In the genomic region with DNA sequence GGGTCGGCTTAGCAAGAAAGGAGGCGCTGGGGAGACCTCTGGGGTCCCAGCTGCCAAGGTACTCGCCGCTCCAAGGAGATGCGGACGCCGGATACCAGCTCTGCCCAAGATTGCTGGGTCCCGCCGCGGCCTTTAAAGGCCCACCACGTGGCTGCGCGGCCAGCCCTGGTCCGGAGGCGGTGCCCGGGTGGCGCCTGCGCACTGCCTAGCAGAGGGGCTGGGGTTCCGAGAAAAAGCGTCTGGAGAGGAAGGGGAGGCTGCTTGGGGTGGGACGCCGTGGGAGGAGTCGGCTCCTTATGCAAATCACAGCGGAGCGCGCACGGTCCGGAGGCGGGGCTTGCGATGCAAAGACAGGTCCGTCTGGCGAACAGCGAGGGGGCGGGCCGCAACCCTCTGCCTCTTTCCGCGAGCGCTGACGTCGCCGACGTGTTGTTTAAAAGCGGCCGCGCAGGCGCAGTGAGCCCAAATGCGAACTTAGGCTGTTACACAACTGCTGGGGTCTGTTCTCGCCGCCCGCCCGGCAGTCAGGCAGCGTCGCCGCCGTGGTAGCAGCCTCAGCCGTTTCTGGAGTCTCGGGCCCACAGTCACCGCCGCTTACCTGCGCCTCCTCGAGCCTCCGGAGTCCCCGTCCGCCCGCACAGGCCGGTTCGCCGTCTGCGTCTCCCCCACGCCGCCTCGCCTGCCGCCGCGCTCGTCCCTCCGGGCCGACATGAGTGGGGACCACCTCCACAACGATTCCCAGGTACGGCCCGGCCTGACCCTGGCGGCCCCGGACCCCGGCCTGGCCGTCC, we compare ENCODE assay signal across 8 cellular contexts. TPM values are rescaled to one million over a fixed set of nuclear protein-coding genes. Genes with fewer than 3 reads are reported as not detected.
DNase-seq lines count a peak whose midpoint lies in the region; ATAC-seq, FAIRE-seq and TF ChIP-seq lines count a peak whose summit lies in the region.

TOP1 (plus strand) TSS at position 464 of the 791 bp plus-strand sequence; CDS start at position 710, 246 bp downstream.

- H3K36me3 ChIP-seq in bronchial epithelial cell (ENCODE audit: control insufficient read depth, insufficient read depth, low read length) = no peaks in the 10 kb centered on the region
- no peaks in the 10 kb centered on the region for H3K36me3 ChIP-seq in smooth muscle cell (ENCODE audit: low read depth)

- DNase-seq in AG04449 (ENCODE audit: low read depth, low spot score) = peak; percentile 98
- peak; percentile 99 for DNase-seq in NCI-H2227 treated with DMSO at 0.1 percent for 48 hours (lab: John Stamatoyannopoulos, UW)
- peak; percentile 97 for DNase-seq in bronchial epithelial cell (ENCODE audit: low read depth)
- DNase-seq in iPS-NIHi11 (ENCODE audit: low spot score) = peak; percentile 100
- DNase-seq in smooth muscle cell (lab: John Stamatoyannopoulos, UW; ENCODE audit: unreplicated experiment) = peak; percentile 99

- H3K4me3 ChIP-seq in AG04449 (ENCODE audit: low read depth, low read length) = peak within 1 kb of the TSS; percentile 91
- H3K4me3 ChIP-seq in WI38 (ENCODE audit: low read depth, low read length) = peak within 1 kb of the TSS; percentile 90
- H3K4me3 ChIP-seq in bronchial epithelial cell (ENCODE audit: low read depth, low read length) = peak within 1 kb of the TSS; percentile 92
- peak within 1 kb of the TSS; percentile 94 for H3K4me3 ChIP-seq in smooth muscle cell

- peak within 1 kb of the TSS; percentile 71 for H2AFZ ChIP-seq in smooth muscle cell (ENCODE audit: low read depth)

- H4K20me1 ChIP-seq in smooth muscle cell (ENCODE audit: low read depth) = peaks cover 39% of the 10 kb centered on the region

- peak within 1 kb of the TSS; percentile 97 for H3K27ac ChIP-seq in smooth muscle cell (ENCODE audit: low read depth)

- 1% methylated on average over 82 of the region's 85 CpGs for WGBS in smooth muscle cell (ENCODE audit: low lambda C conversion rate)

- POLR2A ChIA-PET in AG04449 (lab: Yijun Ruan, JAX) = interaction anchor here (0.6 kb wide), 1 partner anchor 238 kb away, joined by 3 read pairs; no protein-coding TSS in a partner anchor

- no peaks in the 10 kb centered on the region for H3F3A ChIP-seq in smooth muscle cell (ENCODE audit: low read depth)

- H3K79me2 ChIP-seq in smooth muscle cell (ENCODE audit: low read depth) = peaks cover 49% of the 10 kb centered on the region

- TF ChIP-seq CTCF in AG04449 (IDR thresholded peaks at IDR 0.05; ENCODE audit: insufficient read depth, low read length, missing control alignments) (no peak), WI38 (IDR thresholded peaks at IDR 0.05; ENCODE audit: low read depth, low read length) (no peak), bronchial epithelial cell (IDR thresholded peaks at IDR 0.05; ENCODE audit: insufficient read depth, low read length, severe bottlenecking) (no peak), smooth muscle cell (IDR thresholded peaks at IDR 0.05; ENCODE audit: borderline replicate concordance, insufficient read depth, poor library complexity, severe bottlenecking) (no peak)

- H3K9me3 ChIP-seq in smooth muscle cell (replicated peaks; ENCODE audit: low read depth) = no peaks in the 10 kb centered on the region

- ATAC-seq in GM18907 (IDR thresholded peaks at IDR 0.05; ENCODE audit: unreplicated experiment) (peak; percentile 94), HG03159 (IDR thresholded peaks at IDR 0.05; ENCODE audit: unreplicated experiment) (peak; percentile 93)

- H3K27me3 ChIP-seq in bronchial epithelial cell (ENCODE audit: control insufficient read depth, insufficient read depth, low read length) (no peaks in the 10 kb centered on the region), smooth muscle cell (ENCODE audit: low read depth) (no peaks in the 10 kb centered on the region)

- peak within 1 kb of the TSS; percentile 100 for H3K9ac ChIP-seq in smooth muscle cell (ENCODE audit: low read depth)

- H3K4me1 ChIP-seq in smooth muscle cell (ENCODE audit: low read depth) = peaks cover 39% of the 10 kb centered on the region

- CTCF ChIA-PET in AG04449 (lab: Yijun Ruan, JAX) = interaction anchor here (0.6 kb wide), 1 partner anchor 40 kb away, joined by 3 read pairs; no protein-coding TSS in a partner anchor

- H3K4me2 ChIP-seq in smooth muscle cell = peak within 1 kb of the TSS; percentile 98

- no peak for FAIRE-seq in bronchial epithelial cell (lab: Jason Lieb, UNC)

RNA-seq across cellular contexts. Expression of gene TOP1, which starts in this region (rescaled TPM):
- total RNA-seq in bronchial epithelial cell (18.2 and 37.5 TPM in 2 replicates), smooth muscle cell (28.6 and 28.9 TPM in 2 replicates)
- polyA plus RNA-seq in smooth muscle cell = 17.0 and 23.6 TPM in 2 replicates

Comparison
In these comparisons a context has a peak if more than half of its experiments do, and no peak if none do; other contexts are left out.
1. Peak in every context shown above with its lines: DNase-seq, ATAC-seq, H3K4me3 ChIP-seq and H3K27ac ChIP-seq.